ENCODE assay signal across 12 cellular contexts in the genomic region with DNA sequence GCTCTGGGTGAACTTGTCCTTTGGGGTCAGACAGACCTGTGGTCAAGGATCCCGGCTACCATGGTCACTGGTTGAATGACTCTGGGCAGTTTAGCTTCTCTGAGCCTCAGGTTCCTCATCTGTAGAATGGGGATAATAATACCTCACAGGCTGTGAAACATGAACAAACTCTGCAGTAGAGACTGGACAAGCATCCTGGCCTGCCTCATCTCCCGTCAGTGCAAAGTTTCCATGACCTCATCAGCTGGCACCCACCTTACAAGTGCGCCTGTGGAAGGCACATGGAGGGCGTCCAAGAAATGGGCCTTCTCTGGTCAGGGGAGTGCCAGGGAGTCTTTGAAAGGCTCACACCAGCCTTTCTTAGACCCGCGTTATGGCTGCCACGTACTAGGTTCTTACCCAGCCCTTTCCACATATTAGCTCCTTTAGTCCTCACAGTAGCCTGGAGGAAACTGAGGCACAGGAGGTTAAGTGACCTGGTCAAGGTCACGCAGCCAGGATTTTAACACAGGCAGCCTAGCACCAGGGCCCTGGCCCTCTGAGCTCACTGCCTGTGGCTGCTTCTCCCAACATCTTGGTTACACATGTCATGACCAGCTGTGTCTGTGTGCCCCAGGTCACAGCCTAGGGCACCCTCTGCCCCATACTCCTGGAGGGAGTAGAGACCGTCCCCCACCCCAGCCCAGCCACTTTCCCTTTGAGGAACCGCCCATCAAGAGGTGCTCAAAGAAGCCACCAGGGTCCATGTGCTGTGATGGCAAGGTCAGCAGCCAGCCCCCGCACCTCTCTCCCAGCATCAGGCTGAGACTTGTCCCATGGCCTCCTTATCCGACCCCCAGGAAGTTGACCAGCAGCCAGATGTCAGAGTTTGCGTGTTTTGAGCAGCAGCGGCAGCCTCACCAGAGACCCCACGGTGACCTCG. TPM values are rescaled to one million over a fixed set of nuclear protein-coding genes. Genes with fewer than 3 reads are reported as not detected.
A peak's percentile ranks its signal among the peaks of the same experiment; 100 is the strongest.
DNase-seq lines count a peak whose midpoint lies in the region; ATAC-seq, FAIRE-seq and TF ChIP-seq lines count a peak whose summit lies in the region.
"Had no signal": no experiment of that assay in that cellular context is flagged by ENCODE, and none has a peak within 500 bp of the region (broad histone marks: within the 10 kb centered on the region; RNA-seq: fewer than 3 reads in every experiment).

No MANE protein-coding gene starts in this region.

- no peaks in the 10 kb centered on the region for H3K79me2 ChIP-seq in PC-3 (ENCODE audit: low read length)

- TF ChIP-seq POLR2A in A549 (IDR thresholded peaks at IDR 0.05; ENCODE audit: low read length) = no peak

- no peak for TF ChIP-seq EP300 in A549 (IDR thresholded peaks at IDR 0.05)

- H3K9me3 Mint-ChIP-seq in CD14-positive monocyte = peaks cover 0 to 4% (median 0%) of the 10 kb centered on the region in 7 donors

- H3K36me3 ChIP-seq in PC-3 (ENCODE audit: low read depth, low read length) = peaks cover 15% of the 10 kb centered on the region; the same call in 1 of the 2 replicates

- peaks cover 61% of the 10 kb centered on the region for H3K4me1 ChIP-seq in A549
- H3K4me1 ChIP-seq in PC-3 (ENCODE audit: insufficient read depth, low read length) = peaks cover 16% of the 10 kb centered on the region
- H3K4me1 ChIP-seq: BE2C had no signal

- H3K4me2 ChIP-seq in A549 (peak overlapping the region; percentile 46), PC-3 (ENCODE audit: low read length) (peak overlapping the region; percentile 16; the same call in 1 of the 2 replicates)

- POLR2A ChIA-PET in A549 (lab: Yijun Ruan, JAX) = interaction anchor here (0.6 to 2.3 kb wide), 10 partner anchors 8 to 205 kb away, joined by 3 to 23 read pairs (median 5); a partner anchor contains a TSS
- POLR2A ChIA-PET in PC-3 (lab: Charles Lee; ENCODE audit: unreplicated experiment) = interaction anchor here (0.7 kb wide), 1 partner anchor 8 kb away, joined by 3 read pairs; no protein-coding TSS in a partner anchor

- peak overlapping the region; percentile 74 for H3K9ac ChIP-seq in PC-3 (ENCODE audit: low read length)

- no TSS peak for BruUV-seq in PC-3 (replicated peaks; lab: Mats Ljungman, UMichigan)

- TF ChIP-seq RAD21 in A549 (conservative IDR thresholded peaks at IDR 0.05 in 1 of 2, IDR thresholded peaks at IDR 0.05 in 1 of 2) = no peak

- intact Hi-C loops in PC-3 (cut with micrococcal nuclease) (no loop called here), CD14-positive monocyte (cut with micrococcal nuclease) (loop anchor here in 1 of 2 donors (10.0 kb wide), 1 partner anchor 445 kb away; no protein-coding TSS in a partner anchor)

- H3K27me3 Mint-ChIP-seq in CD14-positive monocyte (ENCODE audit: low read depth in 3 of 3) = peaks cover 0 to 4% (median 0%) of the 10 kb centered on the region in 3 donors

- 47% methylated on average over 16 of the region's 16 CpGs for WGBS in A549 (ENCODE audit: missing lambda C conversion rate)

- no peak overlapping the region for H3K27ac Mint-ChIP-seq in CD14-positive monocyte

- CTCF ChIA-PET in A549 (lab: Yijun Ruan, JAX) (interaction anchor here (0.8 to 3.7 kb wide), 16 partner anchors 9 to 207 kb away, joined by 3 to 29 read pairs (median 6); a partner anchor contains a TSS), PC-3 (lab: Charles Lee) (interaction anchor here (0.7 kb wide), 1 partner anchor 146 kb away, joined by 3 read pairs; no protein-coding TSS in a partner anchor)

- H3K9me3 ChIP-seq in A549 (no peaks in the 10 kb centered on the region), PC-3 (ENCODE audit: low read length) (no peaks in the 10 kb centered on the region)
- H3K9me3 ChIP-seq: BE2C, upper lobe of right lung had no signal

- no peak overlapping the region for H3K4me3 ChIP-seq in A549
- no peak overlapping the region for H3K4me3 ChIP-seq in PC-3 (ENCODE audit: low read length)
- H3K4me3 ChIP-seq: upper lobe of right lung had no signal

- no peaks in the 10 kb centered on the region for H4K20me1 ChIP-seq in PC-3 (ENCODE audit: low read length)

- H3K27ac ChIP-seq in A549 (peak overlapping the region; percentile 98 to 100), PC-3 (ENCODE audit: low read length) (peak overlapping the region; percentile 91), epithelial cell of prostate (peak overlapping the region; percentile 49)
- H3K27ac ChIP-seq: HL-60, upper lobe of right lung had no signal

- ATAC-seq in A549 (peak; percentile 8 to 62), PC-3 (peak; percentile 18), HG03565 (IDR thresholded peaks at IDR 0.05; ENCODE audit: unreplicated experiment) (no peak), HG03354 (IDR thresholded peaks at IDR 0.05; ENCODE audit: poor library complexity, severe bottlenecking, unreplicated experiment) (no peak)

- FAIRE-seq in A549 (lab: Jason Lieb, UNC) = no peak

- no peaks in the 10 kb centered on the region for H3K9me2 ChIP-seq in PC-3 (replicated peaks; ENCODE audit: low read length)

- H3K4me3 Mint-ChIP-seq in CD14-positive monocyte = no peak overlapping the region

- no peaks in the 10 kb centered on the region for H3F3A ChIP-seq in PC-3 (ENCODE audit: low read length, unreplicated experiment)

- TF ChIP-seq CTCF in A549 (IDR thresholded peaks at IDR 0.05) (no peak), PC-3 (conservative IDR thresholded peaks at IDR 0.05; ENCODE audit: low read depth, low read length) (no peak), CD14-positive monocyte (IDR thresholded peaks at IDR 0.05) (no peak)

- no peaks in the 10 kb centered on the region for H3K27me3 ChIP-seq in PC-3 (ENCODE audit: low read length)
- H3K27me3 ChIP-seq: BE2C, upper lobe of right lung had no signal

- peaks cover 69 to 77% of the 10 kb centered on the region in 2 donors for H3K36me3 Mint-ChIP-seq in CD14-positive monocyte

- no peak overlapping the region for H2AFZ ChIP-seq in PC-3 (ENCODE audit: low read length)

- no peak for DNase-seq in A549 (ENCODE audit: low read depth in 1 of 2, low spot score in 1 of 2)
- DNase-seq in PC-3 = no peak
- DNase-seq in epithelial cell of prostate (ENCODE audit: low read depth, low spot score) = no peak
- DNase-seq in myocyte (ENCODE audit: low read depth) = peak; percentile 64
- DNase-seq in NCI-H526 (lab: John Stamatoyannopoulos, UW) = no peak
- no peak for DNase-seq in CD14-positive monocyte (ENCODE audit: low spot score)
- DNase-seq: BE2C, NCI-H1436 treated with DMSO at 0.1 percent for 48 hours, upper lobe of right lung had no signal

- H3K4me1 Mint-ChIP-seq in CD14-positive monocyte = peaks cover 4% of the 10 kb centered on the region

TF ChIP-seq in A549, 52 proteins besides CTCF, POLR2A, EP300 and RAD21 (continues in another document):
- TF ChIP-seq TFCP2L1 (CRISPR knock-in tag; IDR thresholded peaks at IDR 0.05) = peak; percentile 78; the same call in 1 of the 2 replicates
- no peak for TF ChIP-seq GATA3 (IDR thresholded peaks at IDR 0.05; ENCODE audit: borderline replicate concordance)
- peak; percentile 97 for TF ChIP-seq HOXB5 (CRISPR knock-in tag; IDR thresholded peaks at IDR 0.05)
- no peak; the same call in 2 of the 3 replicates for TF ChIP-seq SMC3 (IDR thresholded peaks at IDR 0.05)
- no peak for TF ChIP-seq FOSL2 (IDR thresholded peaks at IDR 0.05)
- no peak for TF ChIP-seq FOSL2 (CRISPR knock-in tag; IDR thresholded peaks at IDR 0.05)
- no peak for TF ChIP-seq HDAC2 (IDR thresholded peaks at IDR 0.05)
- TF ChIP-seq FOXS1 (CRISPR knock-in tag; IDR thresholded peaks at IDR 0.05) = peak; percentile 87; the same call in 1 of the 2 replicates
- TF ChIP-seq HOXA7 (CRISPR knock-in tag; IDR thresholded peaks at IDR 0.05) = peak; percentile 77
- 0 out of 2 replicates have a peak, but pooled peaks have one; percentile 17 for TF ChIP-seq TP53 (CRISPR knock-in tag; IDR thresholded peaks at IDR 0.05)
- 0 out of 2 replicates have a peak, but pooled peaks have one; percentile 62 for TF ChIP-seq KDM1A (IDR thresholded peaks at IDR 0.05; ENCODE audit: low read depth)
- TF ChIP-seq, protein P1, sequence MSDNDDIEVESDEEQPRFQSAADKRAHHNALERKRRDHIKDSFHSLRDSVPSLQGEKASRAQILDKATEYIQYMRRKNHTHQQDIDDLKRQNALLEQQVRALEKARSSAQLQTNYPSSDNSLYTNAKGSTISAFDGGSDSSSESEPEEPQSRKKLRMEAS (IDR thresholded peaks at IDR 0.05) = no peak
- 0 out of 2 replicates have a peak, but pooled peaks have one; percentile 7 for TF ChIP-seq NPAS2 (CRISPR knock-in tag; IDR thresholded peaks at IDR 0.05; ENCODE audit: borderline replicate concordance)
- TF ChIP-seq, protein P2, sequence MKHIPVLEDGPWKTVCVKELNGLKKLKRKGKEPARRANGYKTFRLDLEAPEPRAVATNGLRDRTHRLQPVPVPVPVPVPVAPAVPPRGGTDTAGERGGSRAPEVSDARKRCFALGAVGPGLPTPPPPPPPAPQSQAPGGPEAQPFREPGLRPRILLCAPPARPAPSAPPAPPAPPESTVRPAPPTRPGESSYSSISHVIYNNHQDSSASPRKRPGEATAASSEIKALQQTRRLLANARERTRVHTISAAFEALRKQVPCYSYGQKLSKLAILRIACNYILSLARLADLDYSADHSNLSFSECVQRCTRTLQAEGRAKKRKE (CRISPR knock-in tag; IDR thresholded peaks at IDR 0.05; ENCODE audit: low read depth) = peak; percentile 76
- TF ChIP-seq FOSB (CRISPR knock-in tag; IDR thresholded peaks at IDR 0.05) = peak; percentile 72; the same call in 1 of the 2 replicates
- peak; percentile 98 for TF ChIP-seq HOXB13 (CRISPR knock-in tag; IDR thresholded peaks at IDR 0.05; ENCODE audit: low read depth)
- TF ChIP-seq, protein P3, sequence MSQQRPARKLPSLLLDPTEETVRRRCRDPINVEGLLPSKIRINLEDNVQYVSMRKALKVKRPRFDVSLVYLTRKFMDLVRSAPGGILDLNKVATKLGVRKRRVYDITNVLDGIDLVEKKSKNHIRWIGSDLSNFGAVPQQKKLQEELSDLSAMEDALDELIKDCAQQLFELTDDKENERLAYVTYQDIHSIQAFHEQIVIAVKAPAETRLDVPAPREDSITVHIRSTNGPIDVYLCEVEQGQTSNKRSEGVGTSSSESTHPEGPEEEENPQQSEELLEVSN (IDR thresholded peaks at IDR 0.05; ENCODE audit: borderline replicate concordance, low read depth) = no peak

RNA-seq across cellular contexts. Expression of a gene that starts 39.4 kb away (rescaled TPM):
- polyA plus RNA-seq in A549 (2011; rRNA removed) (109 and 157 TPM in 2 replicates), A549 (2017; fragmentation: RNase III; extraction: RNeasy Plus Mini Kit Qiagen cat#74134 plus additional on column Dnase treatment) (146 to 160 TPM (median 150 TPM) in 3 replicates), CD14-positive monocyte (10 to 100 TPM; 58.6 to 60.9 TPM)
- 170 and 222 TPM in 2 replicates for polyA plus RNA-seq in A549 (2012; cell fraction: cytosol; rRNA removed)
- 83.2 and 128 TPM in 2 replicates for polyA plus RNA-seq in A549 (2012; cell fraction: nucleus; rRNA removed)
- 62.0 and 65.1 TPM in 2 replicates for polyA minus RNA-seq in A549 (2011; rRNA and poly(A)+ RNA removed)
- total RNA-seq in PC-3 (2014; rRNA removed) (73.9 and 93.1 TPM in 2 replicates), myocyte (47.1 and 53.4 TPM in 2 replicates)
- polyA plus RNA-seq in myocyte (2012) = 107 TPM

Comparison
In these comparisons a context has a peak if more than half of its experiments do, and no peak if none do; other contexts are left out.
1. ATAC-seq: peak in A549 (2 of 2) and PC-3 (single experiment); none in HG03565 (single experiment) and HG03354 (single experiment).
2. H3K27ac ChIP-seq: peak in every context shown above with its lines; median percentile 99 in A549; 91 in PC-3; 49 in epithelial cell of prostate.